Comparison of ENCODE assay signal across 8 cellular contexts in genomic region chr1:172826096-172826741, GRCh38.
DNase-seq lines count a peak whose midpoint lies in the region; ATAC-seq and TF ChIP-seq lines count a peak whose summit lies in the region.

No MANE protein-coding gene starts in this region.

- H3K4me3 Mint-ChIP-seq in stimulated activated naive CD8-positive, alpha-beta T cell treated with anti-CD3 and anti-CD28 coated beads, Interleukin-15, amount 100 ng/mL, for 72 hours: no peak overlapping the region

- H3K27ac Mint-ChIP-seq in stimulated activated naive CD8-positive, alpha-beta T cell treated with anti-CD3 and anti-CD28 coated beads, Interleukin-15, amount 100 ng/mL, for 72 hours: no peak overlapping the region

- H3K9me3 Mint-ChIP-seq in stimulated activated naive CD8-positive, alpha-beta T cell treated with anti-CD3 and anti-CD28 coated beads, Interleukin-15, amount 100 ng/mL, for 72 hours: no peaks in the 10 kb centered on the region

- peak; percentile 64 for ATAC-seq in GM18870 (IDR thresholded peaks at IDR 0.05; ENCODE audit: unreplicated experiment)
- peak; percentile 72 for ATAC-seq in stimulated activated naive CD8-positive, alpha-beta T cell treated with anti-CD3 and anti-CD28 coated beads, Interleukin-15, amount 100 ng/mL, for 72 hours

- 0 out of 2 replicates have a peak overlapping the region, but pooled peaks have one; percentile 9 for H3K4me3 ChIP-seq in BJ (ENCODE audit: low read depth, low read length)
- H3K4me3 ChIP-seq in kidney epithelial cell (ENCODE audit: low read depth, low read length): no peak overlapping the region

- in situ Hi-C loops in T47D (cut with HindIII; ENCODE audit: low pct_unique_long_range_greater_than_20kb, low sequenced_read_pairs): no loop called here

- peak; percentile 76 for DNase-seq in BJ (ENCODE audit: low read depth)
- peak; percentile 89 for DNase-seq in NCI-H460 (ENCODE audit: extremely low read depth, low read depth)
- DNase-seq in T47D (ENCODE audit: low read depth in 1 of 2, low spot score in 1 of 2): peak; percentile 46 to 71
- no peak for DNase-seq in kidney epithelial cell (ENCODE audit: low read depth)
- DNase-seq in stimulated activated naive CD8-positive, alpha-beta T cell treated with anti-CD3 and anti-CD28 coated beads, Interleukin-15, amount 100 ng/mL, for 72 hours: no peak
- DNase-seq in activated CD4-positive, CD25-positive, alpha-beta regulatory T cell (lab: John Stamatoyannopoulos, UW): no peak
- DNase-seq in stimulated activated CD4-positive, alpha-beta T cell treated with anti-CD3 and anti-CD28 coated beads, Interleukin-2, amount 100 ng/mL, for 24 hours: no peak

- H3K27me3 Mint-ChIP-seq in stimulated activated naive CD8-positive, alpha-beta T cell treated with anti-CD3 and anti-CD28 coated beads, Interleukin-15, amount 100 ng/mL, for 72 hours: peaks cover 17% of the 10 kb centered on the region

- POLR2A ChIA-PET in BJ (lab: Charles Lee): interaction anchor here (0.7 to 1.5 kb wide), 7 partner anchors 20 to 376 kb away, joined by 3 to 12 read pairs (median 4); no protein-coding TSS in a partner anchor

- H3K4me1 Mint-ChIP-seq in stimulated activated naive CD8-positive, alpha-beta T cell treated with anti-CD3 and anti-CD28 coated beads, Interleukin-15, amount 100 ng/mL, for 72 hours: peaks cover 9% of the 10 kb centered on the region

- H3K27me3 ChIP-seq in BJ (ENCODE audit: control insufficient read depth, insufficient read depth, low read length): no peaks in the 10 kb centered on the region
- H3K27me3 ChIP-seq in kidney epithelial cell (ENCODE audit: control insufficient read depth, insufficient read depth, low read length): no peaks in the 10 kb centered on the region

- CTCF ChIA-PET in BJ (lab: Yijun Ruan, JAX): interaction anchor here (0.7 to 7.1 kb wide), 22 partner anchors 9 to 594 kb away, joined by 3 to 62 read pairs (median 4); no protein-coding TSS in a partner anchor

- peak; percentile 58 for TF ChIP-seq CTCF in BJ (IDR thresholded peaks at IDR 0.05; ENCODE audit: insufficient read depth, low read depth, low read length)
- TF ChIP-seq CTCF in kidney epithelial cell (IDR thresholded peaks at IDR 0.05; ENCODE audit: insufficient read depth, low read length, poor library complexity, severe bottlenecking): peak; percentile 59

- H3K36me3 ChIP-seq in BJ (ENCODE audit: control insufficient read depth, insufficient read depth, low read length) (no peaks in the 10 kb centered on the region), kidney epithelial cell (ENCODE audit: control insufficient read depth, insufficient read depth, low read length) (no peaks in the 10 kb centered on the region)

Comparison
In these comparisons a context has a peak if more than half of its experiments do, and no peak if none do; other contexts are left out.
1. DNase-seq: peak in BJ (single experiment), NCI-H460 (single experiment) and T47D (2 of 2); none in kidney epithelial cell (single experiment), stimulated activated naive CD8-positive, alpha-beta T cell treated with anti-CD3 and anti-CD28 coated beads, Interleukin-15, amount 100 ng/mL, for 72 hours (0 of 2), activated CD4-positive, CD25-positive, alpha-beta regulatory T cell (0 of 4) and stimulated activated CD4-positive, alpha-beta T cell treated with anti-CD3 and anti-CD28 coated beads, Interleukin-2, amount 100 ng/mL, for 24 hours (0 of 2).